Comparison of ENCODE assay signal across 20 cellular contexts in genomic region chr16:2724088-2724676, GRCh38.
"Had no signal": no experiment of that assay in that cellular context is flagged by ENCODE, and none has a peak within 500 bp of the region (broad histone marks: within the 10 kb centered on the region; RNA-seq: fewer than 3 reads in every experiment).

No MANE protein-coding gene starts in this region.

- H3K9ac ChIP-seq: KMS-11 had no signal

- DNase-seq: Kasumi-1, MV-4-11, NCI-H1048, NCI-H1105 treated with DMSO at 0.1 percent for 48 hours, NCI-H1417 treated with DMSO at 0.1 percent for 48 hours, NCI-H146, NCI-H1694 treated with DMSO at 0.1 percent for 48 hours, NCI-H1930, NCI-H2081, NCI-H2107, NCI-H2227 treated with DMSO at 0.1 percent for 48 hours, NCI-H526 treated with DMSO at 0.1 percent for 48 hours, NCI-H748 treated with DMSO at 0.1 percent for 48 hours, Right ventricle myocardium superior, RPMI8226, SIG-M5 had no signal

- H3K36me3 ChIP-seq: SJSA1 had no signal

- H3K9me3 ChIP-seq: SJSA1 had no signal

- H3K27ac ChIP-seq: HL-60, KMS-11, SJSA1, SK-N-MC had no signal

- H3K4me2 ChIP-seq: KMS-11 had no signal

- H3K4me3 ChIP-seq: SJSA1, SK-N-MC had no signal
